In the genomic region with DNA sequence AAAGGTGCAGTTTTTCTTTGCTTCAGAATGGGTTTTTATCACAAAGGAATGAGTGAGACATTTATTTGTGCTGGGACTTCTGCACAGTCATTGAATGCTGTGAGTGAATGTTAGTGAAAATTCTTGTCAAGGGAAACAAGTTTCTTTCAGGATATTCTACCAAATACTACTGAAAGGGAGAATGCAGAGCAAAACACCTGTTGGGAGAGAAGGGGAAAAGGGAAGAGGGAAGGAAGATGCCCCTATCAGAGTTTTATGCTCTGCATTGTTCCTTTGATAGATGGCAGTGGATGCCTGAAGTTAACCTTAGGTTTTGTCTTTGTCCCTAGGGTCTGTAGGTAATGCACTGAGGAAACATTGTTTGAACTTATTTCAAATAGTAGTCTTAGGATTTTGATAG, we compare ENCODE assay signal across 7 cellular contexts. TPM values are rescaled to one million over a fixed set of nuclear protein-coding genes. Genes with fewer than 3 reads are reported as not detected.
A peak's percentile ranks its signal among the peaks of the same experiment; 100 is the strongest.
DNase-seq lines count a peak whose midpoint lies in the region; ATAC-seq and TF ChIP-seq lines count a peak whose summit lies in the region.
"Had no signal": no experiment of that assay in that cellular context is flagged by ENCODE, and none has a peak within 500 bp of the region (broad histone marks: within the 10 kb centered on the region; RNA-seq: fewer than 3 reads in every experiment).

No MANE protein-coding gene starts in this region.

- H3K4me2 ChIP-seq in GM23338, result peak overlapping the region; percentile 91; the same call in 1 of the 2 replicates

- H4K20me1 ChIP-seq in GM23338 (replicated peaks; ENCODE audit: insufficient read depth), result peaks cover 17% of the 10 kb centered on the region

- H3K36me3 ChIP-seq in GM23338 (ENCODE audit: insufficient read depth), result no peaks in the 10 kb centered on the region

- peak overlapping the region; percentile 76; the same call in 1 of the 2 replicates for H3K27ac Mint-ChIP-seq in GM23338
- peak overlapping the region; percentile 68 for H3K27ac Mint-ChIP-seq in activated T-helper 1 cell treated with anti-CD3 and anti-CD28 coated beads, Interleukin-12 subunit alpha, Interleukin-12 subunit beta, Interleukin-2, Interleukin-4 antibody, amounts not matched to agents 30 ng/mL and 10 ng/mL and 1 ng/mL, durations not matched to agents 14 hours and 24 hours and 36 hours
- peak overlapping the region in 9 of 10 donors; percentile 68 to 96 (median 86) for H3K27ac Mint-ChIP-seq in naive thymus-derived CD8-positive, alpha-beta T cell

- no peak overlapping the region for H3K27ac ChIP-seq in GM23338 (ENCODE audit: low read depth)

- peaks cover 82% of the 10 kb centered on the region for H3K79me2 ChIP-seq in GM23338 (replicated peaks; ENCODE audit: insufficient read depth)

- H3K27me3 Mint-ChIP-seq in GM23338 (ENCODE audit: insufficient read depth, low read depth, poor library complexity), result peaks cover 10% of the 10 kb centered on the region
- no peaks in the 10 kb centered on the region for H3K27me3 Mint-ChIP-seq in activated T-helper 1 cell treated with anti-CD3 and anti-CD28 coated beads, Interleukin-12 subunit alpha, Interleukin-12 subunit beta, Interleukin-2, Interleukin-4 antibody, amounts not matched to agents 30 ng/mL and 10 ng/mL and 1 ng/mL, durations not matched to agents 14 hours and 24 hours and 36 hours (ENCODE audit: insufficient read depth)
- no peaks in the 10 kb centered on the region for H3K27me3 Mint-ChIP-seq in naive thymus-derived CD8-positive, alpha-beta T cell

- peaks cover 24% of the 10 kb centered on the region for H3K4me1 ChIP-seq in GM23338 (ENCODE audit: insufficient read depth)

- no peaks in the 10 kb centered on the region for H3K9me3 Mint-ChIP-seq in GM23338
- H3K9me3 Mint-ChIP-seq in activated T-helper 1 cell treated with anti-CD3 and anti-CD28 coated beads, Interleukin-12 subunit alpha, Interleukin-12 subunit beta, Interleukin-2, Interleukin-4 antibody, amounts not matched to agents 30 ng/mL and 10 ng/mL and 1 ng/mL, durations not matched to agents 14 hours and 24 hours and 36 hours, result no peaks in the 10 kb centered on the region
- H3K9me3 Mint-ChIP-seq in naive thymus-derived CD8-positive, alpha-beta T cell, result no peaks in the 10 kb centered on the region

- DNase-seq in GM23338 (ENCODE audit: low spot score), result no peak
- no peak for DNase-seq in activated T-helper 1 cell treated with anti-CD3 and anti-CD28 coated beads, Interleukin-12 subunit alpha, Interleukin-12 subunit beta, Interleukin-2, Interleukin-4 antibody, amounts not matched to agents 30 ng/mL and 10 ng/mL and 1 ng/mL, durations not matched to agents 14 hours and 24 hours and 36 hours (ENCODE audit: low spot score)
- no peak for DNase-seq in naive thymus-derived CD8-positive, alpha-beta T cell
- no peak for DNase-seq in C1 segment of cervical spinal cord (lab: John Stamatoyannopoulos, UW)
- no peak for DNase-seq in pons (ENCODE audit: low spot score)
- DNase-seq in NCI-H187 treated with DMSO at 0.1 percent for 48 hours (lab: John Stamatoyannopoulos, UW), result no peak
- DNase-seq: NCI-H1417 had no signal

- H3K4me1 Mint-ChIP-seq in GM23338, result peaks cover 16% of the 10 kb centered on the region; the same call in 2 of the 3 replicates
- peaks cover 44% of the 10 kb centered on the region for H3K4me1 Mint-ChIP-seq in activated T-helper 1 cell treated with anti-CD3 and anti-CD28 coated beads, Interleukin-12 subunit alpha, Interleukin-12 subunit beta, Interleukin-2, Interleukin-4 antibody, amounts not matched to agents 30 ng/mL and 10 ng/mL and 1 ng/mL, durations not matched to agents 14 hours and 24 hours and 36 hours (ENCODE audit: low read depth)
- peaks cover 20 to 73% (median 56%) of the 10 kb centered on the region in 4 donors for H3K4me1 Mint-ChIP-seq in naive thymus-derived CD8-positive, alpha-beta T cell

- peak overlapping the region; percentile 95 for H3K4me3 Mint-ChIP-seq in GM23338
- peak overlapping the region; percentile 87 for H3K4me3 Mint-ChIP-seq in activated T-helper 1 cell treated with anti-CD3 and anti-CD28 coated beads, Interleukin-12 subunit alpha, Interleukin-12 subunit beta, Interleukin-2, Interleukin-4 antibody, amounts not matched to agents 30 ng/mL and 10 ng/mL and 1 ng/mL, durations not matched to agents 14 hours and 24 hours and 36 hours
- peak overlapping the region; percentile 59 to 97 (median 90) for H3K4me3 Mint-ChIP-seq in naive thymus-derived CD8-positive, alpha-beta T cell

- intact Hi-C loops in activated T-helper 1 cell treated with anti-CD3 and anti-CD28 coated beads, Interleukin-12 subunit alpha, Interleukin-12 subunit beta, Interleukin-2, Interleukin-4 antibody, amounts not matched to agents 30 ng/mL and 10 ng/mL and 1 ng/mL, durations not matched to agents 14 hours and 24 hours and 36 hours (cut with micrococcal nuclease), result loop anchor here (5.0 kb wide), 2 partner anchors 175 to 1060 kb away; partner anchors contain the start of gene SYNRG

- no peaks in the 10 kb centered on the region for H3K27me3 ChIP-seq in GM23338 (ENCODE audit: insufficient read depth)

- peak overlapping the region; percentile 84 for H3K4me3 ChIP-seq in GM23338

- peaks cover 9% of the 10 kb centered on the region for H3F3A ChIP-seq in GM23338 (replicated peaks; ENCODE audit: low read depth)

- POLR2A ChIA-PET in naive thymus-derived CD8-positive, alpha-beta T cell (lab: Charles Lee), result interaction anchor here (0.7 to 10.4 kb wide), 4 partner anchors 11 to 413 kb away, joined by 3 to 181 read pairs (median 7); partner anchors contain the start of genes MYO19 and PIGW

- peaks cover 6% of the 10 kb centered on the region for H3K36me3 Mint-ChIP-seq in GM23338 (ENCODE audit: low read depth)
- peaks cover 21% of the 10 kb centered on the region for H3K36me3 Mint-ChIP-seq in activated T-helper 1 cell treated with anti-CD3 and anti-CD28 coated beads, Interleukin-12 subunit alpha, Interleukin-12 subunit beta, Interleukin-2, Interleukin-4 antibody, amounts not matched to agents 30 ng/mL and 10 ng/mL and 1 ng/mL, durations not matched to agents 14 hours and 24 hours and 36 hours (ENCODE audit: low read depth)
- H3K36me3 Mint-ChIP-seq in naive thymus-derived CD8-positive, alpha-beta T cell, result peaks cover 0 to 17% (median 5%) of the 10 kb centered on the region in 3 donors

- H3K9me2 ChIP-seq in GM23338 (ENCODE audit: insufficient read depth), result no peaks in the 10 kb centered on the region

- ATAC-seq in GM23338, result no peak
- ATAC-seq in naive thymus-derived CD8-positive, alpha-beta T cell, result no peak

- no peak for TF ChIP-seq CTCF in GM23338 (conservative IDR thresholded peaks at IDR 0.05; ENCODE audit: low read depth in 2 of 2)

- no peak overlapping the region for H2AFZ ChIP-seq in GM23338

TF ChIP-seq in GM23338, 12 proteins besides CTCF, POLR2A, EP300 and RAD21 (continues in another document):
- TF ChIP-seq EZH2phosphoT487 (IDR thresholded peaks at IDR 0.05; ENCODE audit: unreplicated experiment) (no peak), ZNF114 (CRISPR knock-in tag; IDR thresholded peaks at IDR 0.05) (no peak), EZH2 (IDR thresholded peaks at IDR 0.05; ENCODE audit: low read depth, unreplicated experiment) (no peak), NANOG (IDR thresholded peaks at IDR 0.05; ENCODE audit: borderline replicate concordance) (no peak), CREB1 (CRISPR knock-in tag; IDR thresholded peaks at IDR 0.05; ENCODE audit: low read depth) (no peak)

RNA-seq across cellular contexts. Expression of gene GGNBP2, which starts 3.1 kb away (rescaled TPM):
- 37.9 and 41.2 TPM in 2 replicates for total RNA-seq in GM23338 (2014; rRNA removed; shearing (Covaris generic))
- 32.0 and 40.7 TPM in 2 replicates for polyA plus RNA-seq in GM23338 (2016; fragmentation: Nextera tagmentation; extraction: Ambion mirVana)
- total RNA-seq in activated T-helper 1 cell treated with anti-CD3 and anti-CD28 coated beads, Interleukin-12 subunit alpha, Interleukin-12 subunit beta, Interleukin-2, Interleukin-4 antibody, amounts not matched to agents 30 ng/mL and 10 ng/mL and 1 ng/mL, durations not matched to agents 14 hours and 24 hours and 36 hours, result 77.1 and 80.9 TPM in 2 replicates
- total RNA-seq in naive thymus-derived CD8-positive, alpha-beta T cell, result 100 to 1,000 TPM; 160 to 164 TPM
- polyA plus RNA-seq in naive thymus-derived CD8-positive, alpha-beta T cell, result 100 to 1,000 TPM in 1 of 3 donors, 10 to 100 TPM in 2; 69.1 to 104 (median 76.2) TPM

RNA-seq across cellular contexts. Expression of gene PIGW, which starts 13.0 kb away (rescaled TPM):
- total RNA-seq in GM23338 (2014; rRNA removed; shearing (Covaris generic)), result 15.8 and 17.2 TPM in 2 replicates
- 5.5 and 8.0 TPM in 2 replicates for polyA plus RNA-seq in GM23338 (2016; fragmentation: Nextera tagmentation; extraction: Ambion mirVana)
- 29.4 and 30.8 TPM in 2 replicates for total RNA-seq in activated T-helper 1 cell treated with anti-CD3 and anti-CD28 coated beads, Interleukin-12 subunit alpha, Interleukin-12 subunit beta, Interleukin-2, Interleukin-4 antibody, amounts not matched to agents 30 ng/mL and 10 ng/mL and 1 ng/mL, durations not matched to agents 14 hours and 24 hours and 36 hours
- total RNA-seq in naive thymus-derived CD8-positive, alpha-beta T cell, result 10 to 100 TPM in 1 of 2 experiments, 1 to 10 TPM in 1; 9.5 to 11.4 TPM
- polyA plus RNA-seq in naive thymus-derived CD8-positive, alpha-beta T cell, result 10 to 100 TPM; 10.2 to 14.9 (median 11.2) TPM

RNA-seq across cellular contexts. Expression of gene MYO19, which starts 13.1 kb away (rescaled TPM):
- 129 and 150 TPM in 2 replicates for total RNA-seq in GM23338 (2014; rRNA removed; shearing (Covaris generic))
- polyA plus RNA-seq in GM23338 (2016; fragmentation: Nextera tagmentation; extraction: Ambion mirVana), result 34.9 and 37.9 TPM in 2 replicates
- total RNA-seq in activated T-helper 1 cell treated with anti-CD3 and anti-CD28 coated beads, Interleukin-12 subunit alpha, Interleukin-12 subunit beta, Interleukin-2, Interleukin-4 antibody, amounts not matched to agents 30 ng/mL and 10 ng/mL and 1 ng/mL, durations not matched to agents 14 hours and 24 hours and 36 hours, result 159 and 165 TPM in 2 replicates
- 10 to 100 TPM; 73.1 to 74.2 TPM for total RNA-seq in naive thymus-derived CD8-positive, alpha-beta T cell
- 1 to 10 TPM; 2.3 to 4.6 (median 4.6) TPM for polyA plus RNA-seq in naive thymus-derived CD8-positive, alpha-beta T cell

RNA-seq across cellular contexts. Expression of gene DHRS11, which starts 43.9 kb away (rescaled TPM):
- 36.7 and 39.6 TPM in 2 replicates for total RNA-seq in GM23338 (2014; rRNA removed; shearing (Covaris generic))
- polyA plus RNA-seq in GM23338 (2016; fragmentation: Nextera tagmentation; extraction: Ambion mirVana), result 20.4 and 23.4 TPM in 2 replicates
- total RNA-seq in activated T-helper 1 cell treated with anti-CD3 and anti-CD28 coated beads, Interleukin-12 subunit alpha, Interleukin-12 subunit beta, Interleukin-2, Interleukin-4 antibody, amounts not matched to agents 30 ng/mL and 10 ng/mL and 1 ng/mL, durations not matched to agents 14 hours and 24 hours and 36 hours, result 15.9 and 16.4 TPM in 2 replicates
- 1 to 10 TPM; 8.3 to 9.1 TPM for total RNA-seq in naive thymus-derived CD8-positive, alpha-beta T cell
- polyA plus RNA-seq in naive thymus-derived CD8-positive, alpha-beta T cell, result 1 to 10 TPM; 3.8 to 5.5 (median 4.6) TPM

RNA-seq across cellular contexts. Expression of gene MRM1, which starts 53.6 kb away (rescaled TPM):
- 20.4 and 22.9 TPM in 2 replicates for total RNA-seq in GM23338 (2014; rRNA removed; shearing (Covaris generic))
- 7.6 and 8.4 TPM in 2 replicates for polyA plus RNA-seq in GM23338 (2016; fragmentation: Nextera tagmentation; extraction: Ambion mirVana)
- 21.0 and 22.7 TPM in 2 replicates for total RNA-seq in activated T-helper 1 cell treated with anti-CD3 and anti-CD28 coated beads, Interleukin-12 subunit alpha, Interleukin-12 subunit beta, Interleukin-2, Interleukin-4 antibody, amounts not matched to agents 30 ng/mL and 10 ng/mL and 1 ng/mL, durations not matched to agents 14 hours and 24 hours and 36 hours
- total RNA-seq in naive thymus-derived CD8-positive, alpha-beta T cell, result 10 to 100 TPM; 12.4 to 12.7 TPM
- polyA plus RNA-seq in naive thymus-derived CD8-positive, alpha-beta T cell, result 10 to 100 TPM in 1 of 3 donors, 1 to 10 TPM in 2; 3.2 to 11.1 (median 6.8) TPM
